In the genomic region with DNA sequence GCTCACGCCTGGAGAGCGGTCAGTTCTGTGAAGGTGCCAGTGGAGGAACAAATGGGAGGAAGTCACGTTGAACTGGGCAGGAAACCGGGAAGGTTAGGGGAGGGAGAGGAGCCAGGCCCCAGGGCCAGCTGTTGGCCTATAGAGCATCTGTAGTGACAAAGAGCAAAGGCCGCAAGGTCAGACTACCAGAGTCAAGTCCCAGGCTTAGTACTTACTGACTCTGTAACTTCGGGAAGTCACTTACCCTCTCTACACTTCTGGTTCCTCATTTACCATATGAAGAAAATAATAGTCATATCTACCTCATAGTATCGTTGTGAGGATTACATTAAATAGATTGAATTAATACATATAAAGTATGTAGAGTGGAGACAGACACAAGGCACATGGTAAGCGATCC, we compare ENCODE assay signal across 1 cellular context.
TF ChIP-seq lines count a peak whose summit lies in the region.

No MANE protein-coding gene starts in this region.

TF ChIP-seq in HepG2, 621 proteins besides CTCF, POLR2A, EP300 and RAD21:
- TF ChIP-seq, protein P1, sequence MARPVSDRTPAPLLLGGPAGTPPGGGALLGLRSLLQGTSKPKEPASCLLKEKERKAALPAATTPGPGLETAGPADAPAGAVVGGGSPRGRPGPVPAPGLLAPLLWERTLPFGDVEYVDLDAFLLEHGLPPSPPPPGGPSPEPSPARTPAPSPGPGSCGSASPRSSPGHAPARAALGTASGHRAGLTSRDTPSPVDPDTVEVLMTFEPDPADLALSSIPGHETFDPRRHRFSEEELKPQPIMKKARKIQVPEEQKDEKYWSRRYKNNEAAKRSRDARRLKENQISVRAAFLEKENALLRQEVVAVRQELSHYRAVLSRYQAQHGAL (CRISPR knock-in tag; IDR thresholded peaks at IDR 0.05; ENCODE audit: not compliant biosample characterization): no peak
- TF ChIP-seq ZIK1 (CRISPR knock-in tag; IDR thresholded peaks at IDR 0.05; ENCODE audit: borderline replicate concordance, low read depth): no peak
- TF ChIP-seq, protein P2, sequence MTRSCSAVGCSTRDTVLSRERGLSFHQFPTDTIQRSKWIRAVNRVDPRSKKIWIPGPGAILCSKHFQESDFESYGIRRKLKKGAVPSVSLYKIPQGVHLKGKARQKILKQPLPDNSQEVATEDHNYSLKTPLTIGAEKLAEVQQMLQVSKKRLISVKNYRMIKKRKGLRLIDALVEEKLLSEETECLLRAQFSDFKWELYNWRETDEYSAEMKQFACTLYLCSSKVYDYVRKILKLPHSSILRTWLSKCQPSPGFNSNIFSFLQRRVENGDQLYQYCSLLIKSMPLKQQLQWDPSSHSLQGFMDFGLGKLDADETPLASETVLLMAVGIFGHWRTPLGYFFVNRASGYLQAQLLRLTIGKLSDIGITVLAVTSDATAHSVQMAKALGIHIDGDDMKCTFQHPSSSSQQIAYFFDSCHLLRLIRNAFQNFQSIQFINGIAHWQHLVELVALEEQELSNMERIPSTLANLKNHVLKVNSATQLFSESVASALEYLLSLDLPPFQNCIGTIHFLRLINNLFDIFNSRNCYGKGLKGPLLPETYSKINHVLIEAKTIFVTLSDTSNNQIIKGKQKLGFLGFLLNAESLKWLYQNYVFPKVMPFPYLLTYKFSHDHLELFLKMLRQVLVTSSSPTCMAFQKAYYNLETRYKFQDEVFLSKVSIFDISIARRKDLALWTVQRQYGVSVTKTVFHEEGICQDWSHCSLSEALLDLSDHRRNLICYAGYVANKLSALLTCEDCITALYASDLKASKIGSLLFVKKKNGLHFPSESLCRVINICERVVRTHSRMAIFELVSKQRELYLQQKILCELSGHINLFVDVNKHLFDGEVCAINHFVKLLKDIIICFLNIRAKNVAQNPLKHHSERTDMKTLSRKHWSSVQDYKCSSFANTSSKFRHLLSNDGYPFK (CRISPR knock-in tag; IDR thresholded peaks at IDR 0.05; ENCODE audit: borderline replicate concordance): no peak
- no peak for TF ChIP-seq MED8 (CRISPR knock-in tag; IDR thresholded peaks at IDR 0.05; ENCODE audit: insufficient replicate concordance)
- TF ChIP-seq ZFP90 (CRISPR knock-in tag; IDR thresholded peaks at IDR 0.05; ENCODE audit: borderline replicate concordance): no peak
- no peak for TF ChIP-seq ZNF556 (CRISPR knock-in tag; IDR thresholded peaks at IDR 0.05; ENCODE audit: borderline replicate concordance)
- no peak for TF ChIP-seq ZFP36L2 (CRISPR knock-in tag; IDR thresholded peaks at IDR 0.05)
- TF ChIP-seq, protein P3, sequence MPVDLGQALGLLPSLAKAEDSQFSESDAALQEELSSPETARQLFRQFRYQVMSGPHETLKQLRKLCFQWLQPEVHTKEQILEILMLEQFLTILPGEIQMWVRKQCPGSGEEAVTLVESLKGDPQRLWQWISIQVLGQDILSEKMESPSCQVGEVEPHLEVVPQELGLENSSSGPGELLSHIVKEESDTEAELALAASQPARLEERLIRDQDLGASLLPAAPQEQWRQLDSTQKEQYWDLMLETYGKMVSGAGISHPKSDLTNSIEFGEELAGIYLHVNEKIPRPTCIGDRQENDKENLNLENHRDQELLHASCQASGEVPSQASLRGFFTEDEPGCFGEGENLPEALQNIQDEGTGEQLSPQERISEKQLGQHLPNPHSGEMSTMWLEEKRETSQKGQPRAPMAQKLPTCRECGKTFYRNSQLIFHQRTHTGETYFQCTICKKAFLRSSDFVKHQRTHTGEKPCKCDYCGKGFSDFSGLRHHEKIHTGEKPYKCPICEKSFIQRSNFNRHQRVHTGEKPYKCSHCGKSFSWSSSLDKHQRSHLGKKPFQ (CRISPR knock-in tag; IDR thresholded peaks at IDR 0.05; ENCODE audit: insufficient replicate concordance): no peak
- TF ChIP-seq, protein P4, sequence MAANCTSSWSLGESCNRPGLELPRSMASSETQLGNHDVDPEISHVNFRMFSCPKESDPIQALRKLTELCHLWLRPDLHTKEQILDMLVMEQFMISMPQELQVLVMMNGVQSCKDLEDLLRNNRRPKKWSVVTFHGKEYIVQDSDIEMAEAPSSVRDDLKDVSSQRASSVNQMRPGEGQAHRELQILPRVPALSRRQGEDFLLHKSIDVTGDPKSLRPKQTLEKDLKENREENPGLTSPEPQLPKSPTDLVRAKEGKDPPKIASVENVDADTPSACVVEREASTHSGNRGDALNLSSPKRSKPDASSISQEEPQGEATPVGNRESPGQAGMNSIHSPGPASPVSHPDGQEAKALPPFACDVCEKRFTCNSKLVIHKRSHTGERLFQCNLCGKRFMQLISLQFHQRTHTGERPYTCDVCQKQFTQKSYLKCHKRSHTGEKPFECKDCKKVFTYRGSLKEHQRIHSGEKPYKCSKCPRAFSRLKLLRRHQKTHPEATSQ (CRISPR knock-in tag; IDR thresholded peaks at IDR 0.05; ENCODE audit: borderline replicate concordance): no peak
- TF ChIP-seq, protein P5, sequence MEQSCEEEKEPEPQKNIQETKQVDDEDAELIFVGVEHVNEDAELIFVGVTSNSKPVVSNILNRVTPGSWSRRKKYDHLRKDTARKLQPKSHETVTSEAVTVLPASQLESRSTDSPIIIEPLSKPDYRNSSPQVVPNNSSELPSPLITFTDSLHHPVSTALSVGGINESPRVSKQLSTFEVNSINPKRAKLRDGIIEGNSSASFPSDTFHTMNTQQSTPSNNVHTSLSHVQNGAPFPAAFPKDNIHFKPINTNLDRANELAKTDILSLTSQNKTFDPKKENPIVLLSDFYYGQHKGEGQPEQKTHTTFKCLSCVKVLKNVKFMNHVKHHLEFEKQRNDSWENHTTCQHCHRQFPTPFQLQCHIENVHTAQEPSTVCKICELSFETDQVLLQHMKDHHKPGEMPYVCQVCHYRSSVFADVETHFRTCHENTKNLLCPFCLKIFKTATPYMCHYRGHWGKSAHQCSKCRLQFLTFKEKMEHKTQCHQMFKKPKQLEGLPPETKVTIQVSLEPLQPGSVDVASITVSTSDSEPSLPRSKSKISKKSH (CRISPR knock-in tag; IDR thresholded peaks at IDR 0.05; ENCODE audit: borderline replicate concordance): no peak
- TF ChIP-seq, protein P6, sequence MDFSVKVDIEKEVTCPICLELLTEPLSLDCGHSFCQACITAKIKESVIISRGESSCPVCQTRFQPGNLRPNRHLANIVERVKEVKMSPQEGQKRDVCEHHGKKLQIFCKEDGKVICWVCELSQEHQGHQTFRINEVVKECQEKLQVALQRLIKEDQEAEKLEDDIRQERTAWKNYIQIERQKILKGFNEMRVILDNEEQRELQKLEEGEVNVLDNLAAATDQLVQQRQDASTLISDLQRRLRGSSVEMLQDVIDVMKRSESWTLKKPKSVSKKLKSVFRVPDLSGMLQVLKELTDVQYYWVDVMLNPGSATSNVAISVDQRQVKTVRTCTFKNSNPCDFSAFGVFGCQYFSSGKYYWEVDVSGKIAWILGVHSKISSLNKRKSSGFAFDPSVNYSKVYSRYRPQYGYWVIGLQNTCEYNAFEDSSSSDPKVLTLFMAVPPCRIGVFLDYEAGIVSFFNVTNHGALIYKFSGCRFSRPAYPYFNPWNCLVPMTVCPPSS (IDR thresholded peaks at IDR 0.05): no peak
- no peak for TF ChIP-seq KDM2A (CRISPR knock-in tag; IDR thresholded peaks at IDR 0.05; ENCODE audit: borderline replicate concordance, low read depth)
- no peak for TF ChIP-seq NFATC3 (CRISPR knock-in tag; IDR thresholded peaks at IDR 0.05)
- no peak for TF ChIP-seq SPEN (CRISPR knock-in tag; IDR thresholded peaks at IDR 0.05; ENCODE audit: low read depth)
- TF ChIP-seq RFXANK (CRISPR knock-in tag; IDR thresholded peaks at IDR 0.05): no peak
- TF ChIP-seq FOXJ3 (CRISPR knock-in tag; IDR thresholded peaks at IDR 0.05; ENCODE audit: borderline replicate concordance): no peak
